In genomic region chrX:30364229-30364628, GRCh38 we compare ENCODE assay signal across 2 cellular contexts.
TF ChIP-seq lines count a peak whose summit lies in the region.

No MANE protein-coding gene starts in this region.

TF ChIP-seq in liver, 16 proteins besides CTCF, POLR2A, EP300 and RAD21:
- peak; percentile 45 for TF ChIP-seq FOXA1 (IDR thresholded peaks at IDR 0.05)
- peak; percentile 79 for TF ChIP-seq FOXA2 (IDR thresholded peaks at IDR 0.05)
- peak; percentile 33 to 35 for TF ChIP-seq HNF4A (conservative IDR thresholded peaks at IDR 0.05)
- no peak for TF ChIP-seq JUND (IDR thresholded peaks at IDR 0.05)
- TF ChIP-seq TAF1 (conservative IDR thresholded peaks at IDR 0.05): no peak
- no peak for TF ChIP-seq EGR1 (IDR thresholded peaks at IDR 0.05; ENCODE audit: low read depth in 2 of 2)
- TF ChIP-seq HNF4G (IDR thresholded peaks at IDR 0.05): no peak
- no peak for TF ChIP-seq SP1 (IDR thresholded peaks at IDR 0.05)
- TF ChIP-seq NR2F2 (IDR thresholded peaks at IDR 0.05): no peak
- TF ChIP-seq RXRA (IDR thresholded peaks at IDR 0.05): peak; percentile 51 to 66
- no peak for TF ChIP-seq GABPA (IDR thresholded peaks at IDR 0.05 in 1 of 2, conservative IDR thresholded peaks at IDR 0.05 in 1 of 2)

TF ChIP-seq in HepG2, 621 proteins besides CTCF, POLR2A, EP300 and RAD21:
- TF ChIP-seq ZNF615 (CRISPR knock-in tag; IDR thresholded peaks at IDR 0.05; ENCODE audit: borderline replicate concordance) (no peak), ZNF350 (CRISPR knock-in tag; IDR thresholded peaks at IDR 0.05; ENCODE audit: borderline replicate concordance, low read depth) (no peak), ZMYM2 (CRISPR knock-in tag; IDR thresholded peaks at IDR 0.05) (no peak), CBX1 (IDR thresholded peaks at IDR 0.05; ENCODE audit: low read depth) (no peak), TBL1XR1 (IDR thresholded peaks at IDR 0.05; ENCODE audit: borderline replicate concordance, low read length, partially characterized antibody) (no peak), GTF3A (CRISPR knock-in tag; conservative IDR thresholded peaks at IDR 0.05) (no peak), ETV5 (CRISPR knock-in tag; IDR thresholded peaks at IDR 0.05; ENCODE audit: borderline replicate concordance) (no peak)
- TF ChIP-seq, protein P1, sequence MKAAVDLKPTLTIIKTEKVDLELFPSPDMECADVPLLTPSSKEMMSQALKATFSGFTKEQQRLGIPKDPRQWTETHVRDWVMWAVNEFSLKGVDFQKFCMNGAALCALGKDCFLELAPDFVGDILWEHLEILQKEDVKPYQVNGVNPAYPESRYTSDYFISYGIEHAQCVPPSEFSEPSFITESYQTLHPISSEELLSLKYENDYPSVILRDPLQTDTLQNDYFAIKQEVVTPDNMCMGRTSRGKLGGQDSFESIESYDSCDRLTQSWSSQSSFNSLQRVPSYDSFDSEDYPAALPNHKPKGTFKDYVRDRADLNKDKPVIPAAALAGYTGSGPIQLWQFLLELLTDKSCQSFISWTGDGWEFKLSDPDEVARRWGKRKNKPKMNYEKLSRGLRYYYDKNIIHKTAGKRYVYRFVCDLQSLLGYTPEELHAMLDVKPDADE (CRISPR knock-in tag; IDR thresholded peaks at IDR 0.05): no peak
- TF ChIP-seq, protein P2, sequence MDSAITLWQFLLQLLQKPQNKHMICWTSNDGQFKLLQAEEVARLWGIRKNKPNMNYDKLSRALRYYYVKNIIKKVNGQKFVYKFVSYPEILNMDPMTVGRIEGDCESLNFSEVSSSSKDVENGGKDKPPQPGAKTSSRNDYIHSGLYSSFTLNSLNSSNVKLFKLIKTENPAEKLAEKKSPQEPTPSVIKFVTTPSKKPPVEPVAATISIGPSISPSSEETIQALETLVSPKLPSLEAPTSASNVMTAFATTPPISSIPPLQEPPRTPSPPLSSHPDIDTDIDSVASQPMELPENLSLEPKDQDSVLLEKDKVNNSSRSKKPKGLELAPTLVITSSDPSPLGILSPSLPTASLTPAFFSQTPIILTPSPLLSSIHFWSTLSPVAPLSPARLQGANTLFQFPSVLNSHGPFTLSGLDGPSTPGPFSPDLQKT (CRISPR knock-in tag; IDR thresholded peaks at IDR 0.05; ENCODE audit: borderline replicate concordance): no peak
TF ChIP-seq in HepG2: peak in this region for 0.
